In the genomic region with DNA sequence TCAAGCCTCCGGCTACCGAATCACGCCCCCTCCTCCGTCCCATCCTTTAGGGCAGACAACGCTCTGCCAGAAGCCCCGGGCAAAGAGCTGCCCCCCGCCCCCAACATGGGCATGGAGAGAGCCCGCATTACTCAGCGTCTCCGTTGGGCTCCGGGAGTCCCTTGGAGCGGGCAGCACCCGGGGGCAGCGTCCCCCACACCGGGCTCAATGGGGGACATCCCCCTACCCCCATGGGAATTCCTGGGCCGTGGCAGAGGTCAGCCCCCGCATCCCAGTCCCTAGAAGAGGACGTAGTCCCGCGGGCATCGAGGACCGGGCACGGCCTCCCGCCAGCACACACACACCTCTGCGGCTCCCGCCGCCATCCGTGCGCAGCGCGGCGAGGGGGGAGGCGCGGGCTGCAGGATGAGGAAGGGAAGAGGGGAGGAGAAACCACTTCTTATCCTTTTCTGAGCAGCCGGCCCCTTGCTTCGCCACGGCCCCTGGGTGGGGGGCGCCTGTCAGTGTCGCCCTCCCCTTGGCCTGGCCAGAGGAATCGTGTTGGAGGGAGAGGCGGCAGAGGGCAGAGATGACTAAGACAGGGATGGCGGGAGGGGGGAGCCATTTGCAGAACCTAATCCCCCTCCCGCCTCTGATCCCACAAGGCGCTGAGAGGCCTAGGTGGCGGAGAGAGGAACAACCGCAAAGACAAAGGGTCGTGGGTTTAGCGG, we compare ENCODE assay signal across 1 cellular context.
A peak's percentile ranks its signal among the peaks of the same experiment; 100 is the strongest.
TF ChIP-seq lines count a peak whose summit lies in the region.

No MANE protein-coding gene starts in this region.

TF ChIP-seq in HepG2, 621 proteins besides CTCF, POLR2A, EP300 and RAD21 (continued from another document):
- TF ChIP-seq, protein P1, sequence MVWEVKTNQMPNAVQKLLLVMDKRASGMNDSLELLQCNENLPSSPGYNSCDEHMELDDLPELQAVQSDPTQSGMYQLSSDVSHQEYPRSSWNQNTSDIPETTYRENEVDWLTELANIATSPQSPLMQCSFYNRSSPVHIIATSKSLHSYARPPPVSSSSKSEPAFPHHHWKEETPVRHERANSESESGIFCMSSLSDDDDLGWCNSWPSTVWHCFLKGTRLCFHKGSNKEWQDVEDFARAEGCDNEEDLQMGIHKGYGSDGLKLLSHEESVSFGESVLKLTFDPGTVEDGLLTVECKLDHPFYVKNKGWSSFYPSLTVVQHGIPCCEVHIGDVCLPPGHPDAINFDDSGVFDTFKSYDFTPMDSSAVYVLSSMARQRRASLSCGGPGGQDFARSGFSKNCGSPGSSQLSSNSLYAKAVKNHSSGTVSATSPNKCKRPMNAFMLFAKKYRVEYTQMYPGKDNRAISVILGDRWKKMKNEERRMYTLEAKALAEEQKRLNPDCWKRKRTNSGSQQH (CRISPR knock-in tag; IDR thresholded peaks at IDR 0.05; ENCODE audit: low read depth), result no peak
- no peak for TF ChIP-seq TAF15 (IDR thresholded peaks at IDR 0.05; ENCODE audit: low read depth, low read length, poor library complexity, severe bottlenecking)
- no peak for TF ChIP-seq ZNF557 (CRISPR knock-in tag; IDR thresholded peaks at IDR 0.05)
- TF ChIP-seq, protein P2, sequence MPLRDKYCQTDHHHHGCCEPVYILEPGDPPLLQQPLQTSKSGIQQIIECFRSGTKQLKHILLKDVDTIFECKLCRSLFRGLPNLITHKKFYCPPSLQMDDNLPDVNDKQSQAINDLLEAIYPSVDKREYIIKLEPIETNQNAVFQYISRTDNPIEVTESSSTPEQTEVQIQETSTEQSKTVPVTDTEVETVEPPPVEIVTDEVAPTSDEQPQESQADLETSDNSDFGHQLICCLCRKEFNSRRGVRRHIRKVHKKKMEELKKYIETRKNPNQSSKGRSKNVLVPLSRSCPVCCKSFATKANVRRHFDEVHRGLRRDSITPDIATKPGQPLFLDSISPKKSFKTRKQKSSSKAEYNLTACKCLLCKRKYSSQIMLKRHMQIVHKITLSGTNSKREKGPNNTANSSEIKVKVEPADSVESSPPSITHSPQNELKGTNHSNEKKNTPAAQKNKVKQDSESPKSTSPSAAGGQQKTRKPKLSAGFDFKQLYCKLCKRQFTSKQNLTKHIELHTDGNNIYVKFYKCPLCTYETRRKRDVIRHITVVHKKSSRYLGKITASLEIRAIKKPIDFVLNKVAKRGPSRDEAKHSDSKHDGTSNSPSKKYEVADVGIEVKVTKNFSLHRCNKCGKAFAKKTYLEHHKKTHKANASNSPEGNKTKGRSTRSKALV (CRISPR knock-in tag; IDR thresholded peaks at IDR 0.05), result peak; percentile 25; the same call in 1 of the 2 replicates
- TF ChIP-seq, protein P3, sequence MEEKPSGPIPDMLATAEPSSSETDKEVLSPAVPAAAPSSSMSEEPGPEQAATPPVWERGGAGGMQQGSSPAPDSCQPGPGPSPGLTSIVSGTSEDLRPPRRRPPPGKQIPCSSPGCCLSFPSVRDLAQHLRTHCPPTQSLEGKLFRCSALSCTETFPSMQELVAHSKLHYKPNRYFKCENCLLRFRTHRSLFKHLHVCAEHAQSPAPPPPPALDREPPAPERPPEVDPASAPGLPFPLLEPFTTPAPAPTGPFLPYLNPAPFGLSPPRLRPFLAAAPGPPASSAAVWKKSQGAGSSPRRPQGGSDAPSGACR (CRISPR knock-in tag; IDR thresholded peaks at IDR 0.05), result no peak
- no peak for TF ChIP-seq KLF9 (CRISPR knock-in tag; IDR thresholded peaks at IDR 0.05; ENCODE audit: low read depth)
- TF ChIP-seq TP53 (CRISPR knock-in tag; conservative IDR thresholded peaks at IDR 0.05), result no peak
- TF ChIP-seq RFX1 (IDR thresholded peaks at IDR 0.05), result no peak
- TF ChIP-seq, protein P4, sequence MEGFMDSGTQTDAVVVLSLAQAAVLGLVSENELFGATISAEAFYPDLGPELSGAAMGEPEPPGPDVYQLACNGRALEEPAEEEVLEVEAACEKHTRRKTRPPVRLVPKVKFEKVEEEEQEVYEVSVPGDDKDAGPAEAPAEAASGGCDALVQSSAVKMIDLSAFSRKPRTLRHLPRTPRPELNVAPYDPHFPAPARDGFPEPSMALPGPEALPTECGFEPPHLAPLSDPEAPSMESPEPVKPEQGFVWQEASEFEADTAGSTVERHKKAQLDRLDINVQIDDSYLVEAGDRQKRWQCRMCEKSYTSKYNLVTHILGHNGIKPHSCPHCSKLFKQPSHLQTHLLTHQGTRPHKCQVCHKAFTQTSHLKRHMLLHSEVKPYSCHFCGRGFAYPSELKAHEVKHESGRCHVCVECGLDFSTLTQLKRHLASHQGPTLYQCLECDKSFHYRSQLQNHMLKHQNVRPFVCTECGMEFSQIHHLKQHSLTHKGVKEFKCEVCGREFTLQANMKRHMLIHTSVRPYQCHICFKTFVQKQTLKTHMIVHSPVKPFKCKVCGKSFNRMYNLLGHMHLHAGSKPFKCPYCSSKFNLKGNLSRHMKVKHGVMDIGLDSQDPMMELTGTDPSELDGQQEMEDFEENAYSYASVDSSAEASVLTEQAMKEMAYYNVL (CRISPR knock-in tag; IDR thresholded peaks at IDR 0.05; ENCODE audit: borderline replicate concordance), result no peak
- TF ChIP-seq THAP11 (CRISPR knock-in tag; IDR thresholded peaks at IDR 0.05), result no peak
- TF ChIP-seq, protein P5, sequence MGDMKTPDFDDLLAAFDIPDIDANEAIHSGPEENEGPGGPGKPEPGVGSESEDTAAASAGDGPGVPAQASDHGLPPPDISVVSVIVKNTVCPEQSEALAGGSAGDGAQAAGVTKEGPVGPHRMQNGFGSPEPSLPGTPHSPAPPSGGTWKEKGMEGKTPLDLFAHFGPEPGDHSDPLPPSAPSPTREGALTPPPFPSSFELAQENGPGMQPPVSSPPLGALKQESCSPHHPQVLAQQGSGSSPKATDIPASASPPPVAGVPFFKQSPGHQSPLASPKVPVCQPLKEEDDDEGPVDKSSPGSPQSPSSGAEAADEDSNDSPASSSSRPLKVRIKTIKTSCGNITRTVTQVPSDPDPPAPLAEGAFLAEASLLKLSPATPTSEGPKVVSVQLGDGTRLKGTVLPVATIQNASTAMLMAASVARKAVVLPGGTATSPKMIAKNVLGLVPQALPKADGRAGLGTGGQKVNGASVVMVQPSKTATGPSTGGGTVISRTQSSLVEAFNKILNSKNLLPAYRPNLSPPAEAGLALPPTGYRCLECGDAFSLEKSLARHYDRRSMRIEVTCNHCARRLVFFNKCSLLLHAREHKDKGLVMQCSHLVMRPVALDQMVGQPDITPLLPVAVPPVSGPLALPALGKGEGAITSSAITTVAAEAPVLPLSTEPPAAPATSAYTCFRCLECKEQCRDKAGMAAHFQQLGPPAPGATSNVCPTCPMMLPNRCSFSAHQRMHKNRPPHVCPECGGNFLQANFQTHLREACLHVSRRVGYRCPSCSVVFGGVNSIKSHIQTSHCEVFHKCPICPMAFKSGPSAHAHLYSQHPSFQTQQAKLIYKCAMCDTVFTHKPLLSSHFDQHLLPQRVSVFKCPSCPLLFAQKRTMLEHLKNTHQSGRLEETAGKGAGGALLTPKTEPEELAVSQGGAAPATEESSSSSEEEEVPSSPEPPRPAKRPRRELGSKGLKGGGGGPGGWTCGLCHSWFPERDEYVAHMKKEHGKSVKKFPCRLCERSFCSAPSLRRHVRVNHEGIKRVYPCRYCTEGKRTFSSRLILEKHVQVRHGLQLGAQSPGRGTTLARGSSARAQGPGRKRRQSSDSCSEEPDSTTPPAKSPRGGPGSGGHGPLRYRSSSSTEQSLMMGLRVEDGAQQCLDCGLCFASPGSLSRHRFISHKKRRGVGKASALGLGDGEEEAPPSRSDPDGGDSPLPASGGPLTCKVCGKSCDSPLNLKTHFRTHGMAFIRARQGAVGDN (CRISPR knock-in tag; IDR thresholded peaks at IDR 0.05), result peak; percentile 51
- no peak for TF ChIP-seq MIER3 (CRISPR knock-in tag; IDR thresholded peaks at IDR 0.05; ENCODE audit: borderline replicate concordance)
- TF ChIP-seq ZNF292 (CRISPR knock-in tag; IDR thresholded peaks at IDR 0.05; ENCODE audit: borderline replicate concordance, low read depth), result no peak
- no peak for TF ChIP-seq KLF12 (CRISPR knock-in tag; IDR thresholded peaks at IDR 0.05; ENCODE audit: borderline replicate concordance)
- no peak for TF ChIP-seq POLR2AphosphoS5 (IDR thresholded peaks at IDR 0.05; ENCODE audit: low read depth, low read length)
- TF ChIP-seq, protein P6, sequence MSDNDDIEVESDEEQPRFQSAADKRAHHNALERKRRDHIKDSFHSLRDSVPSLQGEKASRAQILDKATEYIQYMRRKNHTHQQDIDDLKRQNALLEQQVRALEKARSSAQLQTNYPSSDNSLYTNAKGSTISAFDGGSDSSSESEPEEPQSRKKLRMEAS (IDR thresholded peaks at IDR 0.05), result peak; percentile 13; the same call in 1 of the 2 replicates
- TF ChIP-seq HNRNPLL (IDR thresholded peaks at IDR 0.05; ENCODE audit: low read depth, low read length, poor library complexity, severe bottlenecking), result peak; percentile 47
- no peak for TF ChIP-seq HDAC6 (IDR thresholded peaks at IDR 0.05; ENCODE audit: low read depth, low read length)
- TF ChIP-seq RFXANK (CRISPR knock-in tag; IDR thresholded peaks at IDR 0.05), result no peak
- no peak for TF ChIP-seq ZNF652 (CRISPR knock-in tag; IDR thresholded peaks at IDR 0.05; ENCODE audit: borderline replicate concordance, low read depth)
- TF ChIP-seq, protein P7, sequence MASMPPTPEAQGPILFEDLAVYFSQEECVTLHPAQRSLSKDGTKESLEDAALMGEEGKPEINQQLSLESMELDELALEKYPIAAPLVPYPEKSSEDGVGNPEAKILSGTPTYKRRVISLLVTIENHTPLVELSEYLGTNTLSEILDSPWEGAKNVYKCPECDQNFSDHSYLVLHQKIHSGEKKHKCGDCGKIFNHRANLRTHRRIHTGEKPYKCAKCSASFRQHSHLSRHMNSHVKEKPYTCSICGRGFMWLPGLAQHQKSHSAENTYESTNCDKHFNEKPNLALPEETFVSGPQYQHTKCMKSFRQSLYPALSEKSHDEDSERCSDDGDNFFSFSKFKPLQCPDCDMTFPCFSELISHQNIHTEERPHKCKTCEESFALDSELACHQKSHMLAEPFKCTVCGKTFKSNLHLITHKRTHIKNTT (CRISPR knock-in tag; IDR thresholded peaks at IDR 0.05), result no peak
- TF ChIP-seq ZNF678 (CRISPR knock-in tag; IDR thresholded peaks at IDR 0.05), result no peak
- no peak for TF ChIP-seq RBM22 (optimal IDR thresholded peaks at IDR 0.05; ENCODE audit: low read length)
- no peak for TF ChIP-seq TCF12 (IDR thresholded peaks at IDR 0.05)
- TF ChIP-seq TCF12 (CRISPR knock-in tag; IDR thresholded peaks at IDR 0.05), result no peak
- TF ChIP-seq HOXA9 (CRISPR knock-in tag; IDR thresholded peaks at IDR 0.05; ENCODE audit: borderline replicate concordance), result no peak
- TF ChIP-seq, protein P8, sequence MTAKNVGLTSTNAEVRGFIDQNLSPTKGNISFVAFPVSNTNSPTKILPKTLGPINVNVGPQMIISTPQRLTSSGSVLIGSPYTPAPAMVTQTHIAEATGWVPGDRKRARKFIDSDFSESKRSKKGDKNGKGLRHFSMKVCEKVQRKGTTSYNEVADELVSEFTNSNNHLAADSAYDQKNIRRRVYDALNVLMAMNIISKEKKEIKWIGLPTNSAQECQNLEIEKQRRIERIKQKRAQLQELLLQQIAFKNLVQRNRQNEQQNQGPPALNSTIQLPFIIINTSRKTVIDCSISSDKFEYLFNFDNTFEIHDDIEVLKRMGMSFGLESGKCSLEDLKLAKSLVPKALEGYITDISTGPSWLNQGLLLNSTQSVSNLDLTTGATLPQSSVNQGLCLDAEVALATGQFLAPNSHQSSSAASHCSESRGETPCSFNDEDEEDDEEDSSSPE (CRISPR knock-in tag; IDR thresholded peaks at IDR 0.05), result no peak
